In genomic region chrX:45435481-45435880, GRCh38 we compare ENCODE assay signal across 18 cellular contexts.
"Had no signal": no experiment of that assay in that cellular context is flagged by ENCODE, and none has a peak within 500 bp of the region (broad histone marks: within the 10 kb centered on the region; RNA-seq: fewer than 3 reads in every experiment).

No MANE protein-coding gene starts in this region.

- H3K4me3 ChIP-seq: ascending aorta, gastrocnemius medialis, heart left ventricle, left lung, skin epidermis, transverse colon, vagina had no signal

- H3K4me1 ChIP-seq: ascending aorta, gastrocnemius medialis, heart left ventricle, left lung, transverse colon, vagina had no signal

- H3K27me3 ChIP-seq: ascending aorta, neutrophil, transverse colon, vagina had no signal

- H3K36me3 ChIP-seq: ascending aorta, gastrocnemius medialis, heart left ventricle, left lung, neutrophil, transverse colon, vagina had no signal

- ATAC-seq: activated naive CD8-positive, alpha-beta T cell treated with anti-CD3 and anti-CD28 coated beads, Interleukin-2, amount 50 U/mL, for 24 hours; gastrocnemius medialis; heart left ventricle; left lung; naive thymus-derived CD8-positive, alpha-beta T cell; stimulated activated naive CD8-positive, alpha-beta T cell treated with anti-CD3 and anti-CD28 coated beads, Interleukin-15, Interleukin-2, amounts not matched to agents 100 U/mL and 50 U/mL, for 24 hours had no signal

- H3K27ac ChIP-seq: ascending aorta, gastrocnemius medialis, heart left ventricle, left lung, neutrophil, skin epidermis, transverse colon, vagina had no signal

- H3K9me3 ChIP-seq: ascending aorta, gastrocnemius medialis, heart left ventricle, left lung, neutrophil, transverse colon, vagina had no signal

- DNase-seq: activated CD4-positive, alpha-beta T cell treated with anti-CD3 and anti-CD28 coated beads, Interleukin-2, amount 50 U/mL, for 4 hours; activated CD4-positive, CD25-positive, alpha-beta regulatory T cell treated with anti-CD3 and anti-CD28 coated beads, Interleukin-2, amount 50 U/mL, for 72 hours; activated naive CD4-positive, alpha-beta T cell treated with Interleukin-2 at 50 U/mL for 16 hours; activated naive CD8-positive, alpha-beta T cell treated with anti-CD3 and anti-CD28 coated beads, Interleukin-2, amount 50 U/mL, for 24 hours; activated T-cell treated with anti-CD3 and anti-CD28 coated beads for 4 hours; gastrocnemius medialis; heart left ventricle; left lung; naive thymus-derived CD8-positive, alpha-beta T cell; stimulated activated CD4-positive, alpha-beta T cell treated with anti-CD3 and anti-CD28 coated beads, Interleukin-4, amount 100 ng/mL, for 24 hours; stimulated activated naive CD8-positive, alpha-beta T cell treated with anti-CD3 and anti-CD28 coated beads, Interleukin-15, Interleukin-2, amounts not matched to agents 100 U/mL and 50 U/mL, for 24 hours; T-helper 1 cell; T1000; transverse colon had no signal
